Comparison of ENCODE assay signal across 8 cellular contexts in genomic region chr1:206808615-206809014, GRCh38. TPM values are rescaled to one million over a fixed set of nuclear protein-coding genes. Genes with fewer than 3 reads are reported as not detected.
DNase-seq lines count a peak whose midpoint lies in the region; ATAC-seq and TF ChIP-seq lines count a peak whose summit lies in the region.

No MANE protein-coding gene starts in this region.

- H3K4me1 ChIP-seq in psoas muscle = no peaks in the 10 kb centered on the region
- no peaks in the 10 kb centered on the region for H3K4me1 ChIP-seq in esophagus muscularis mucosa

- no peak overlapping the region for H3K4me3 ChIP-seq in psoas muscle
- no peak overlapping the region for H3K4me3 ChIP-seq in esophagus muscularis mucosa

- no peak overlapping the region for H3K4me3 Mint-ChIP-seq in T-helper 1 cell treated with Interleukin-12 subunit alpha and Interleukin-12 subunit beta and Interleukin-4 antibody, amounts not matched to agents 30 μg/mL and 1 μg/mL, for 36 hours

- peak; percentile 51 for ATAC-seq in HG03196 (IDR thresholded peaks at IDR 0.05; ENCODE audit: unreplicated experiment)
- peak; percentile 49 to 86 (median 76) for ATAC-seq in psoas muscle

- H3K27me3 ChIP-seq in psoas muscle (ENCODE audit: insufficient read depth in 3 of 3, low read length in 2 of 3) (no peaks in the 10 kb centered on the region), esophagus muscularis mucosa (no peaks in the 10 kb centered on the region)

- H3K36me3 ChIP-seq in psoas muscle (ENCODE audit: insufficient read depth in 1 of 2, low read depth in 1 of 2) = no peaks in the 10 kb centered on the region
- H3K36me3 ChIP-seq in esophagus muscularis mucosa = no peaks in the 10 kb centered on the region

- no peak overlapping the region for H3K27ac ChIP-seq in psoas muscle
- no peak overlapping the region for H3K27ac ChIP-seq in esophagus muscularis mucosa (replicated peaks in 1 of 4)

- peak; percentile 43 to 51 for DNase-seq in activated CD4-positive, alpha-beta T cell treated with anti-CD3 and anti-CD28 coated beads for 4 hours
- no peak for DNase-seq in activated CD4-positive, alpha-beta T cell treated with anti-CD3 and anti-CD28 coated beads, Interleukin-2, amount 50 U/mL, for 4 hours
- DNase-seq in erythroblast (lab: John Stamatoyannopoulos, UW) = peak; percentile 16 to 46
- DNase-seq in psoas muscle = no peak
- no peak for DNase-seq in GOT3 (lab: John Stamatoyannopoulos, UW)
- DNase-seq in esophagus muscularis mucosa (ENCODE audit: extremely low spot score) = no peak

- 55 to 77% (median 72%) methylated on average over 2 of the region's 2 CpGs for WGBS in psoas muscle, 3 donors
- WGBS in esophagus muscularis mucosa = 63% methylated on average over 2 of the region's 2 CpGs

- no peak for TF ChIP-seq POLR2A in erythroblast (IDR thresholded peaks at IDR 0.05; ENCODE audit: low read length)
- TF ChIP-seq POLR2A in esophagus muscularis mucosa (IDR thresholded peaks at IDR 0.05; ENCODE audit: low read depth) = no peak

- H3K27ac Mint-ChIP-seq in T-helper 1 cell treated with Interleukin-12 subunit alpha and Interleukin-12 subunit beta and Interleukin-4 antibody, amounts not matched to agents 30 μg/mL and 1 μg/mL, for 36 hours = peak overlapping the region; percentile 37

- no peaks in the 10 kb centered on the region for H3K9me3 ChIP-seq in psoas muscle
- peaks cover 0 to 10% (median 3%) of the 10 kb centered on the region in 4 donors for H3K9me3 ChIP-seq in esophagus muscularis mucosa

- H3K9me3 Mint-ChIP-seq in T-helper 1 cell treated with Interleukin-12 subunit alpha and Interleukin-12 subunit beta and Interleukin-4 antibody, amounts not matched to agents 30 μg/mL and 1 μg/mL, for 36 hours = peaks cover 20% of the 10 kb centered on the region

- H3K4me1 Mint-ChIP-seq in T-helper 1 cell treated with Interleukin-12 subunit alpha and Interleukin-12 subunit beta and Interleukin-4 antibody, amounts not matched to agents 30 μg/mL and 1 μg/mL, for 36 hours (ENCODE audit: low read depth) = peaks cover 46% of the 10 kb centered on the region

- intact Hi-C loops in psoas muscle (cut with DNase I) = loop anchor here (5.0 kb wide), 3 partner anchors 81 to 176 kb away; no protein-coding TSS in a partner anchor
- intact Hi-C loops in esophagus muscularis mucosa (cut with DNase I) = loop anchor here (2.0 to 10.0 kb wide), 2 partner anchors 104 to 174 kb away; partner anchors contain the start of gene DYRK3

- no peak for TF ChIP-seq EP300 in esophagus muscularis mucosa (IDR thresholded peaks at IDR 0.05)

- TF ChIP-seq CTCF in psoas muscle (IDR thresholded peaks at IDR 0.05) (peak; percentile 51), esophagus muscularis mucosa (IDR thresholded peaks at IDR 0.05) (peak in 1 of 3 experiments; percentile 28)

- peaks cover 12% of the 10 kb centered on the region for H3K36me3 Mint-ChIP-seq in T-helper 1 cell treated with Interleukin-12 subunit alpha and Interleukin-12 subunit beta and Interleukin-4 antibody, amounts not matched to agents 30 μg/mL and 1 μg/mL, for 36 hours (ENCODE audit: low read depth)

- peaks cover 23% of the 10 kb centered on the region for H3K27me3 Mint-ChIP-seq in T-helper 1 cell treated with Interleukin-12 subunit alpha and Interleukin-12 subunit beta and Interleukin-4 antibody, amounts not matched to agents 30 μg/mL and 1 μg/mL, for 36 hours (ENCODE audit: low read depth)

RNA-seq across cellular contexts. Expression of gene IL10, which starts 36.3 kb away (rescaled TPM):
- total RNA-seq in psoas muscle = under 1 TPM in 3 of 4 donors, not detected in 1; 0.32 to 0.44 (median 0.44) TPM
- under 1 TPM; 0.20 to 0.82 (median 0.22) TPM for polyA plus RNA-seq in psoas muscle
- 1 to 10 TPM in 3 of 4 donors, under 1 TPM in 1; 0.83 to 5.1 (median 3.5) TPM for total RNA-seq in esophagus muscularis mucosa

RNA-seq across cellular contexts. Expression of gene IL19, which starts 38.0 kb away (rescaled TPM):
- total RNA-seq in psoas muscle (not detected), esophagus muscularis mucosa (not detected)
- polyA plus RNA-seq in psoas muscle = not detected

RNA-seq across cellular contexts. Expression of gene IL20, which starts 56.8 kb away (rescaled TPM):
- total RNA-seq in psoas muscle (1 to 10 TPM in 1 of 4 donors, not detected in 3; 1.2 TPM), esophagus muscularis mucosa (not detected)
- not detected for polyA plus RNA-seq in psoas muscle

Comparison
In these comparisons a context has a peak if more than half of its experiments do, and no peak if none do; other contexts are left out.
1. DNase-seq: peak in activated CD4-positive, alpha-beta T cell treated with anti-CD3 and anti-CD28 coated beads for 4 hours (2 of 2) and erythroblast (2 of 2); none in activated CD4-positive, alpha-beta T cell treated with anti-CD3 and anti-CD28 coated beads, Interleukin-2, amount 50 U/mL, for 4 hours (0 of 2), psoas muscle (0 of 2), GOT3 (single experiment) and esophagus muscularis mucosa (single experiment).